Comparison of ENCODE assay signal across 1 cellular context in genomic region chrX:30572004-30572403, GRCh38.
A peak's percentile ranks its signal among the peaks of the same experiment; 100 is the strongest.
TF ChIP-seq lines count a peak whose summit lies in the region.

No MANE protein-coding gene starts in this region.

TF ChIP-seq in GM12878, 131 proteins besides CTCF, POLR2A, EP300 and RAD21 (continued from another document):
- no peak for TF ChIP-seq NKRF (conservative IDR thresholded peaks at IDR 0.05)
- no peak for TF ChIP-seq RELA (IDR thresholded peaks at IDR 0.05; ENCODE audit: borderline replicate concordance, partially characterized antibody)
- no peak for TF ChIP-seq EGR1 (IDR thresholded peaks at IDR 0.05; ENCODE audit: borderline replicate concordance in 1 of 2, low read depth in 2 of 2, low read length in 2 of 2)
- peak; percentile 36; the same call in 1 of the 2 replicates for TF ChIP-seq SREBF1 (IDR thresholded peaks at IDR 0.05; ENCODE audit: low read length)
- TF ChIP-seq PKNOX1 (IDR thresholded peaks at IDR 0.05), result no peak
- TF ChIP-seq SRF (IDR thresholded peaks at IDR 0.05; ENCODE audit: low read depth in 2 of 2, low read length in 2 of 2), result no peak
TF ChIP-seq in GM12878: peak in this region for 7.
